1 cellular context compared by ENCODE assay signal in the genomic region with DNA sequence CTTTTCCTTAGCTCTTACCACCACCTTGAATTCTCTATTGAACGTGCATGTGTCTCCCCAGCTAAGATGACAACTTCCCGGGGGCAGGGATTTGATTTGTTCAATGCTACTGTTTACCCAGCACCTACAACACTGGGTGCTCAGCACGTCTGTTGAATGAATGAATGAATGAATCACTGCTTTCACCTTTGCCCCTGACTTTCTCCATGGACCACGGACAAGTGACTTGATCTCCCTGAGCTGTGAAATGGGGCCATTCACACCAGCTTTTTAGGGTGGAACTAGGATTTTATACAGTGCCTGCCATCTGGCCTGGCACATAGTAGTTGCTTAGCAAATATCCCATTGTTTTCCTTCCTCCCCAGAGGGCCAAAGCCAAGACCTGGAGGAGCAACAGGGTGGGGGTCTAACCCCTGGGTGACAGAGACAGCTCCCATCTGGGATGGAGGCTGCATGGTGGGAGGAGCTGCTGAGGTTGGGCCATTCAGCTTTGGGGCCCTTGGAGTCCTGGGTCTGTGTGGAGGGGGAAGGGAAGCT.
TF ChIP-seq lines count a peak whose summit lies in the region.

No MANE protein-coding gene starts in this region.

TF ChIP-seq in HepG2, 621 proteins besides CTCF, POLR2A, EP300 and RAD21:
- no peak for TF ChIP-seq TOPORS (CRISPR knock-in tag; IDR thresholded peaks at IDR 0.05)
- TF ChIP-seq ZNF589 (CRISPR knock-in tag; conservative IDR thresholded peaks at IDR 0.05): no peak
- no peak for TF ChIP-seq NR2F6 (IDR thresholded peaks at IDR 0.05)
- no peak for TF ChIP-seq NR2F6 (CRISPR knock-in tag; IDR thresholded peaks at IDR 0.05)
- no peak for TF ChIP-seq ZNF383 (CRISPR knock-in tag; IDR thresholded peaks at IDR 0.05; ENCODE audit: borderline replicate concordance)
- 0 out of 2 replicates have a peak, but pooled peaks have one; percentile 27 for TF ChIP-seq ZNF629 (CRISPR knock-in tag; conservative IDR thresholded peaks at IDR 0.05)
- no peak for TF ChIP-seq ZMYM3 (CRISPR knock-in tag; IDR thresholded peaks at IDR 0.05)
